In the genomic region with DNA sequence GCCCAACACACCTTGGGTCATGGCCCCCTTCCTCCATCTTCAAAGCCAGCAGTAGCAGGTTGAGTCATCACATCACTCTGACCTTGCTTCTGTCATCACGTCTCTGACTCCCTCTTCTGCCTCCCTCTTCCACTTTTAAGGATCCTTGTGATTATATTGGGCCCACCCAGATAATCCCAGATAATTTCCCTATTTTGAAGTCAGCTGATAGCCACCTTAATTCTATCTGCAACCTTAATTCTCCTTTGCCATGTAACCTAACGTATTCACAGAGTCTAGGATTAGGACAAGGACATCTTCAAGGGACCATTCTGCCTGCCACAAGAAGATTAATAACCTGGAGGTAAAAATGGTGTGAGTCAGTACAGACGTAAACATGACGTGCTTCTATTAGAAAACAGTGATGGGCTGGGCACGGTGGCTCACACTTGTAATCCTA, we compare ENCODE assay signal across 1 cellular context.
TF ChIP-seq lines count a peak whose summit lies in the region.

No MANE protein-coding gene starts in this region.

TF ChIP-seq in HepG2, 621 proteins besides CTCF, POLR2A, EP300 and RAD21:
- TF ChIP-seq, protein P1, sequence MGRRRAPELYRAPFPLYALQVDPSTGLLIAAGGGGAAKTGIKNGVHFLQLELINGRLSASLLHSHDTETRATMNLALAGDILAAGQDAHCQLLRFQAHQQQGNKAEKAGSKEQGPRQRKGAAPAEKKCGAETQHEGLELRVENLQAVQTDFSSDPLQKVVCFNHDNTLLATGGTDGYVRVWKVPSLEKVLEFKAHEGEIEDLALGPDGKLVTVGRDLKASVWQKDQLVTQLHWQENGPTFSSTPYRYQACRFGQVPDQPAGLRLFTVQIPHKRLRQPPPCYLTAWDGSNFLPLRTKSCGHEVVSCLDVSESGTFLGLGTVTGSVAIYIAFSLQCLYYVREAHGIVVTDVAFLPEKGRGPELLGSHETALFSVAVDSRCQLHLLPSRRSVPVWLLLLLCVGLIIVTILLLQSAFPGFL (CRISPR knock-in tag; IDR thresholded peaks at IDR 0.05): no peak
- TF ChIP-seq FOSL2 (CRISPR knock-in tag; IDR thresholded peaks at IDR 0.05) (peak; percentile 49), DZIP1 (CRISPR knock-in tag; IDR thresholded peaks at IDR 0.05) (no peak), XRCC5 (optimal IDR thresholded peaks at IDR 0.05; ENCODE audit: low read length) (peak; percentile 5), ZNF878 (CRISPR knock-in tag; IDR thresholded peaks at IDR 0.05) (0 out of 2 replicates have a peak, but pooled peaks have one; percentile 47), THAP11 (CRISPR knock-in tag; IDR thresholded peaks at IDR 0.05) (no peak), HHEX (CRISPR knock-in tag; IDR thresholded peaks at IDR 0.05) (0 out of 2 replicates have a peak, but pooled peaks have one; percentile 5), ZNF12 (CRISPR knock-in tag; IDR thresholded peaks at IDR 0.05) (no peak)
- TF ChIP-seq, protein P2, sequence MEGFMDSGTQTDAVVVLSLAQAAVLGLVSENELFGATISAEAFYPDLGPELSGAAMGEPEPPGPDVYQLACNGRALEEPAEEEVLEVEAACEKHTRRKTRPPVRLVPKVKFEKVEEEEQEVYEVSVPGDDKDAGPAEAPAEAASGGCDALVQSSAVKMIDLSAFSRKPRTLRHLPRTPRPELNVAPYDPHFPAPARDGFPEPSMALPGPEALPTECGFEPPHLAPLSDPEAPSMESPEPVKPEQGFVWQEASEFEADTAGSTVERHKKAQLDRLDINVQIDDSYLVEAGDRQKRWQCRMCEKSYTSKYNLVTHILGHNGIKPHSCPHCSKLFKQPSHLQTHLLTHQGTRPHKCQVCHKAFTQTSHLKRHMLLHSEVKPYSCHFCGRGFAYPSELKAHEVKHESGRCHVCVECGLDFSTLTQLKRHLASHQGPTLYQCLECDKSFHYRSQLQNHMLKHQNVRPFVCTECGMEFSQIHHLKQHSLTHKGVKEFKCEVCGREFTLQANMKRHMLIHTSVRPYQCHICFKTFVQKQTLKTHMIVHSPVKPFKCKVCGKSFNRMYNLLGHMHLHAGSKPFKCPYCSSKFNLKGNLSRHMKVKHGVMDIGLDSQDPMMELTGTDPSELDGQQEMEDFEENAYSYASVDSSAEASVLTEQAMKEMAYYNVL (CRISPR knock-in tag; IDR thresholded peaks at IDR 0.05; ENCODE audit: borderline replicate concordance): no peak
TF ChIP-seq in HepG2: peak in this region for 4.
